ENCODE assay signal across 8 cellular contexts in genomic region chr5:139903805-139904565, GRCh38.
DNase-seq lines count a peak whose midpoint lies in the region; ATAC-seq and TF ChIP-seq lines count a peak whose summit lies in the region.

No MANE protein-coding gene starts in this region.

- H3K4me3 Mint-ChIP-seq in activated T-cell treated with anti-CD3 and anti-CD28 coated beads, Interleukin-2, amount 50 U/mL, for 4 hours, result peak overlapping the region; percentile 46

- H3K36me3 ChIP-seq in A673 (ENCODE audit: insufficient read depth, low read length, poor library complexity, severe bottlenecking), result no peaks in the 10 kb centered on the region

- TF ChIP-seq CTCF in A673 (conservative IDR thresholded peaks at IDR 0.05; ENCODE audit: low read depth, low read length), result no peak

- H3K4me1 ChIP-seq in A673 (ENCODE audit: insufficient read depth, low read length, poor library complexity, severe bottlenecking), result peaks cover 11% of the 10 kb centered on the region

- no peak overlapping the region for H3K27ac ChIP-seq in A673 (ENCODE audit: low read depth, low read length, poor library complexity, severe bottlenecking)

- ATAC-seq in GM19023 (IDR thresholded peaks at IDR 0.05; ENCODE audit: unreplicated experiment) (peak; percentile 42), left ventricle myocardium superior (peak; percentile 80), HG02840 (IDR thresholded peaks at IDR 0.05; ENCODE audit: low FRiP score, unreplicated experiment) (no peak), GM19035 (IDR thresholded peaks at IDR 0.05; ENCODE audit: unreplicated experiment) (no peak)
- ATAC-seq in activated T-cell treated with anti-CD3 and anti-CD28 coated beads, Interleukin-2, amount 50 U/mL, for 4 hours, result peak; percentile 77 to 78

- H3K27me3 Mint-ChIP-seq in activated T-cell treated with anti-CD3 and anti-CD28 coated beads, Interleukin-2, amount 50 U/mL, for 4 hours (ENCODE audit: low read depth), result peaks cover 27% of the 10 kb centered on the region

- H3K9me3 Mint-ChIP-seq in activated T-cell treated with anti-CD3 and anti-CD28 coated beads, Interleukin-2, amount 50 U/mL, for 4 hours, result no peaks in the 10 kb centered on the region

- intact Hi-C loops in A673 (cut with micrococcal nuclease; ENCODE audit: unreplicated experiment), result no loop called here
- intact Hi-C loops in left ventricle myocardium superior (cut with micrococcal nuclease), result no loop called here
- intact Hi-C loops in posterior cingulate gyrus (cut with DNase I), result no loop called here

- no TSS peak for BruUV-seq in A673 (replicated peaks; lab: Mats Ljungman, UMichigan)

- peak overlapping the region; percentile 39 for H3K4me3 ChIP-seq in A673 (ENCODE audit: low read depth, low read length, poor library complexity, severe bottlenecking)

- DNase-seq in A673 (ENCODE audit: low spot score) (peak; percentile 27), left ventricle myocardium superior (peak; percentile 63), posterior cingulate gyrus (peak in 9 of 10 donors; percentile 32 to 94 (median 59)), SHP77 (lab: John Stamatoyannopoulos, UW) (no peak)
- no peak for DNase-seq in activated T-cell treated with anti-CD3 and anti-CD28 coated beads, Interleukin-2, amount 50 U/mL, for 4 hours

- H3K4me1 Mint-ChIP-seq in activated T-cell treated with anti-CD3 and anti-CD28 coated beads, Interleukin-2, amount 50 U/mL, for 4 hours (ENCODE audit: low read depth), result peaks cover 2% of the 10 kb centered on the region

- CTCF ChIA-PET in A673 (lab: Charles Lee), result no interaction called here

- POLR2A ChIA-PET in A673 (lab: Charles Lee; ENCODE audit: low non-redundant PET), result no interaction called here

- H3K27me3 ChIP-seq in A673 (replicated peaks; ENCODE audit: insufficient read depth, low read depth, low read length, poor library complexity), result peaks cover 56% of the 10 kb centered on the region

- H3K36me3 Mint-ChIP-seq in activated T-cell treated with anti-CD3 and anti-CD28 coated beads, Interleukin-2, amount 50 U/mL, for 4 hours (ENCODE audit: insufficient read depth), result no peaks in the 10 kb centered on the region

- H3K9me3 ChIP-seq in A673 (ENCODE audit: low read depth, low read length, poor library complexity, severe bottlenecking), result no peaks in the 10 kb centered on the region

Comparison
In these comparisons a context has a peak if more than half of its experiments do, and no peak if none do; other contexts are left out.
1. DNase-seq: peak in A673 (single experiment), left ventricle myocardium superior (single experiment) and posterior cingulate gyrus (9 of 10); none in activated T-cell treated with anti-CD3 and anti-CD28 coated beads, Interleukin-2, amount 50 U/mL, for 4 hours (single experiment) and SHP77 (0 of 2).
2. ATAC-seq: peak in GM19023 (single experiment), activated T-cell treated with anti-CD3 and anti-CD28 coated beads, Interleukin-2, amount 50 U/mL, for 4 hours (2 of 2) and left ventricle myocardium superior (single experiment); none in HG02840 (single experiment) and GM19035 (single experiment).